ENCODE assay signal across 25 cellular contexts in genomic region chr6:2183235-2183634, GRCh38.
"Had no signal": no experiment of that assay in that cellular context is flagged by ENCODE, and none has a peak within 500 bp of the region (broad histone marks: within the 10 kb centered on the region; RNA-seq: fewer than 3 reads in every experiment).

No MANE protein-coding gene starts in this region.

- H3K4me1 ChIP-seq: gastrocnemius medialis, lower lobe of right lung, right lobe of liver, suprapubic skin, transverse colon, upper lobe of right lung, uterus had no signal

- H3K36me3 ChIP-seq: gastrocnemius medialis, lower lobe of right lung, neutrophil, pancreas, right lobe of liver, suprapubic skin, transverse colon, upper lobe of right lung, uterus had no signal

- H3K27ac ChIP-seq: gastrocnemius medialis, lower lobe of right lung, neutrophil, pancreas, right lobe of liver, suprapubic skin, transverse colon, upper lobe of right lung, uterus had no signal

- H3K27me3 ChIP-seq: gastrocnemius medialis, neutrophil, pancreas, right lobe of liver, suprapubic skin, transverse colon, upper lobe of right lung, uterus had no signal

- H3K4me2 ChIP-seq: smooth muscle cell had no signal

- DNase-seq: cortex of kidney; effector memory CD8-positive, alpha-beta T cell; foreskin fibroblast; gastrocnemius medialis; head of caudate nucleus; left ventricle myocardium superior; lower lobe of right lung; mucosa of descending colon; naive B cell; pancreas; right lobe of liver; stimulated activated CD4-positive, alpha-beta T cell treated with anti-CD3 and anti-CD28 coated beads, Interleukin-12 subunit alpha, Interleukin-12 subunit beta, amount 100 ng/mL, for 4 hours; stimulated activated CD4-positive, alpha-beta T cell treated with anti-CD3 and anti-CD28 coated beads, Interleukin-1b, Interleukin-23, amount 100 ng/mL, for 48 hours; stimulated activated CD4-positive, alpha-beta T cell treated with anti-CD3 and anti-CD28 coated beads, Interleukin-4, amount 100 ng/mL, for 1 hour; stimulated activated CD8-positive, alpha-beta memory T cell treated with anti-CD3 and anti-CD28 coated beads, Interleukin-4, amount 100 ng/mL, for 48 hours; stimulated activated naive CD4-positive, alpha-beta T cell; stimulated activated naive CD8-positive, alpha-beta T cell treated with anti-CD3 and anti-CD28 coated beads, Interleukin-15, amount 100 ng/mL, for 72 hours; transverse colon; upper lobe of right lung; uterus had no signal

- ATAC-seq: effector memory CD8-positive, alpha-beta T cell; esophagus mucosa; gastrocnemius medialis; left ventricle myocardium superior; lower lobe of right lung; mucosa of descending colon; natural killer cell treated with Interleukin-12 subunit alpha and Interleukin-12 subunit beta and Interleukin-15 and Interleukin-18, amount 100 ng/mL, for 72 hours; pancreas; right lobe of liver; stimulated activated naive CD8-positive, alpha-beta T cell treated with anti-CD3 and anti-CD28 coated beads, Interleukin-15, amount 100 ng/mL, for 72 hours; upper lobe of right lung had no signal

- H3K4me3 ChIP-seq: gastrocnemius medialis, lower lobe of right lung, mucosa of descending colon, pancreas, right lobe of liver, smooth muscle cell, suprapubic skin, transverse colon, upper lobe of right lung, uterus had no signal
